ENCODE assay signal across 8 cellular contexts in genomic region chr7:33932832-33933468, GRCh38. TPM values are rescaled to one million over a fixed set of nuclear protein-coding genes. Genes with fewer than 3 reads are reported as not detected.
DNase-seq lines count a peak whose midpoint lies in the region; ATAC-seq, FAIRE-seq and TF ChIP-seq lines count a peak whose summit lies in the region.

No MANE protein-coding gene starts in this region.

- WGBS in prostate gland, result 11% methylated on average over 15 of the region's 15 CpGs

- peak; percentile 83 to 92 (median 92) for TF ChIP-seq CTCF in prostate gland (IDR thresholded peaks at IDR 0.05)

- intact Hi-C loops in cardiac septum (cut with DNase I), result loop anchor here (2.0 to 10.0 kb wide), 2 partner anchors 178 to 688 kb away; no protein-coding TSS in a partner anchor
- intact Hi-C loops in prostate gland (cut with DNase I), result no loop called here

- no peaks in the 10 kb centered on the region for H3K27me3 ChIP-seq in prostate gland (replicated peaks; ENCODE audit: insufficient read depth)

- peaks cover 13% of the 10 kb centered on the region for H3K27me3 Mint-ChIP-seq in activated naive CD8-positive, alpha-beta T cell treated with anti-CD3 and anti-CD28 coated beads, Interleukin-2, amount 10 ng/mL, durations not matched to agents 7 days and 5 days

- no peaks in the 10 kb centered on the region for H3K4me1 Mint-ChIP-seq in activated naive CD8-positive, alpha-beta T cell treated with anti-CD3 and anti-CD28 coated beads, Interleukin-2, amount 10 ng/mL, durations not matched to agents 7 days and 5 days

- H3K4me3 Mint-ChIP-seq in activated naive CD8-positive, alpha-beta T cell treated with anti-CD3 and anti-CD28 coated beads, Interleukin-2, amount 10 ng/mL, durations not matched to agents 7 days and 5 days, result no peak overlapping the region

- peak; percentile 89 for DNase-seq in EH (ENCODE audit: low read depth)
- DNase-seq in H4 (ENCODE audit: low spot score), result peak; percentile 91
- peak; percentile 64 for DNase-seq in MV-4-11 (lab: John Stamatoyannopoulos, UW)
- peak; percentile 65 for DNase-seq in activated naive CD8-positive, alpha-beta T cell treated with anti-CD3 and anti-CD28 coated beads, Interleukin-2, amount 10 ng/mL, durations not matched to agents 7 days and 5 days
- DNase-seq in cardiac septum (ENCODE audit: low spot score), result peak; percentile 86
- DNase-seq in prostate gland (ENCODE audit: low spot score), result peak; percentile 77
- DNase-seq in urothelium cell line (ENCODE audit: low spot score), result peak; percentile 89

- H3K4me1 ChIP-seq in prostate gland (replicated peaks), result no peaks in the 10 kb centered on the region

- H3K36me3 Mint-ChIP-seq in activated naive CD8-positive, alpha-beta T cell treated with anti-CD3 and anti-CD28 coated beads, Interleukin-2, amount 10 ng/mL, durations not matched to agents 7 days and 5 days, result no peaks in the 10 kb centered on the region

- no peaks in the 10 kb centered on the region for H3K36me3 ChIP-seq in prostate gland

- no peak overlapping the region for H3K27ac ChIP-seq in prostate gland

- H3K9me3 Mint-ChIP-seq in activated naive CD8-positive, alpha-beta T cell treated with anti-CD3 and anti-CD28 coated beads, Interleukin-2, amount 10 ng/mL, durations not matched to agents 7 days and 5 days, result no peaks in the 10 kb centered on the region

- peak; percentile 95 for ATAC-seq in SK-N-SH treated with all-trans-retinoic acid at 6 μM for 48 hours
- no peak for ATAC-seq in activated naive CD8-positive, alpha-beta T cell treated with anti-CD3 and anti-CD28 coated beads, Interleukin-2, amount 10 ng/mL, durations not matched to agents 7 days and 5 days (ENCODE audit: low read depth)

- no peaks in the 10 kb centered on the region for H3K9me3 ChIP-seq in prostate gland

- no peak overlapping the region for H3K27ac Mint-ChIP-seq in activated naive CD8-positive, alpha-beta T cell treated with anti-CD3 and anti-CD28 coated beads, Interleukin-2, amount 10 ng/mL, durations not matched to agents 7 days and 5 days

- no peak overlapping the region for H3K4me3 ChIP-seq in prostate gland

- POLR2A ChIA-PET in activated naive CD8-positive, alpha-beta T cell treated with anti-CD3 and anti-CD28 coated beads, Interleukin-2, amount 10 ng/mL, durations not matched to agents 7 days and 5 days (lab: Charles Lee), result interaction anchor here (0.7 kb wide), 1 partner anchor 177 kb away, joined by 4 read pairs; no protein-coding TSS in a partner anchor

- no peak for TF ChIP-seq POLR2A in prostate gland (IDR thresholded peaks at IDR 0.05)

- FAIRE-seq in urothelium cell line (lab: Jason Lieb, UNC), result peak; percentile 95

TF ChIP-seq in SK-N-SH treated with all-trans-retinoic acid at 6 μM for 48 hours, 23 proteins besides CTCF, POLR2A, EP300 and RAD21:
- TF ChIP-seq ISL1 (CRISPR knock-in tag; IDR thresholded peaks at IDR 0.05), result no peak

RNA-seq across cellular contexts. Expression of gene BMPER, which starts 27.6 kb away (rescaled TPM):
- 0.08 and 0.19 TPM in 2 replicates for total RNA-seq in H4 (2014; rRNA removed; shearing (Covaris generic))
- total RNA-seq in activated naive CD8-positive, alpha-beta T cell treated with anti-CD3 and anti-CD28 coated beads, Interleukin-2, amount 10 ng/mL, durations not matched to agents 7 days and 5 days, result not detected
- total RNA-seq in cardiac septum (1.9 TPM), prostate gland (1 to 10 TPM; 4.5 to 8.4 TPM)
